Comparison of ENCODE assay signal across 19 cellular contexts in genomic region chr5:168932400-168932799, GRCh38.
"Had no signal": no experiment of that assay in that cellular context is flagged by ENCODE, and none has a peak within 500 bp of the region (broad histone marks: within the 10 kb centered on the region; RNA-seq: fewer than 3 reads in every experiment).

No MANE protein-coding gene starts in this region.

- H3K9me3 ChIP-seq: left lung, ovary, psoas muscle, sigmoid colon, spleen, thoracic aorta, tibial nerve, upper lobe of left lung had no signal

- H3K36me3 ChIP-seq: left lung, ovary, sigmoid colon, spleen, thoracic aorta, tibial nerve, upper lobe of left lung had no signal

- H3K27me3 Mint-ChIP-seq: stimulated activated memory B cell treated with anti-CD40 and anti-IgM and Interleukin-4, amounts not matched to agents 10 μg/mL and 1 μg/mL and 100 μg/mL, for 72 hours had no signal

- H3K27ac ChIP-seq: left lung, ovary, psoas muscle, sigmoid colon, spleen, thoracic aorta, tibial nerve, upper lobe of left lung had no signal

- H3K4me3 Mint-ChIP-seq: effector memory CD8-positive, alpha-beta T cell; naive thymus-derived CD8-positive, alpha-beta T cell; nephron progenitor cell; stimulated activated memory B cell treated with anti-CD40 and anti-IgM and Interleukin-4, amounts not matched to agents 10 μg/mL and 1 μg/mL and 100 μg/mL, for 72 hours had no signal

- H3K36me3 Mint-ChIP-seq: naive thymus-derived CD8-positive, alpha-beta T cell; stimulated activated memory B cell treated with anti-CD40 and anti-IgM and Interleukin-4, amounts not matched to agents 10 μg/mL and 1 μg/mL and 100 μg/mL, for 72 hours had no signal

- H3K27ac Mint-ChIP-seq: effector memory CD8-positive, alpha-beta T cell; naive thymus-derived CD8-positive, alpha-beta T cell; nephron progenitor cell; stimulated activated memory B cell treated with anti-CD40 and anti-IgM and Interleukin-4, amounts not matched to agents 10 μg/mL and 1 μg/mL and 100 μg/mL, for 72 hours had no signal

- H3K27me3 ChIP-seq: ovary, sigmoid colon, tibial nerve, upper lobe of left lung had no signal

- H3K4me3 ChIP-seq: left lung, ovary, psoas muscle, sigmoid colon, spleen, thoracic aorta, tibial nerve, upper lobe of left lung had no signal

- H3K9me3 Mint-ChIP-seq: naive thymus-derived CD8-positive, alpha-beta T cell; nephron progenitor cell had no signal

- H3K4me1 ChIP-seq: left lung, psoas muscle, spleen, tibial nerve, upper lobe of left lung had no signal

- ATAC-seq: effector memory CD8-positive, alpha-beta T cell; naive thymus-derived CD8-positive, alpha-beta T cell had no signal

- DNase-seq: cortex of kidney; effector memory CD8-positive, alpha-beta T cell; erythroblast; left cardiac atrium; left lung; naive thymus-derived CD8-positive, alpha-beta T cell; nephron progenitor cell; ovary; posterior cingulate gyrus; psoas muscle; right cardiac atrium; sigmoid colon; spleen; stimulated activated CD4-positive, alpha-beta T cell treated with anti-CD3 and anti-CD28 coated beads, Interleukin-4, amount 100 ng/mL, for 4 hours; stimulated activated naive CD8-positive, alpha-beta T cell treated with anti-CD3 and anti-CD28 coated beads, Interleukin-15, Interleukin-2, amounts not matched to agents 100 U/mL and 50 U/mL, for 24 hours; upper lobe of left lung had no signal

- H3K4me1 Mint-ChIP-seq: naive thymus-derived CD8-positive, alpha-beta T cell; stimulated activated memory B cell treated with anti-CD40 and anti-IgM and Interleukin-4, amounts not matched to agents 10 μg/mL and 1 μg/mL and 100 μg/mL, for 72 hours had no signal
